ENCODE assay signal across 16 cellular contexts in genomic region chr10:110260746-110261477, GRCh38. TPM values are rescaled to one million over a fixed set of nuclear protein-coding genes. Genes with fewer than 3 reads are reported as not detected.
DNase-seq lines count a peak whose midpoint lies in the region; TF ChIP-seq lines count a peak whose summit lies in the region.
"Had no signal": no experiment of that assay in that cellular context is flagged by ENCODE, and none has a peak within 500 bp of the region (broad histone marks: within the 10 kb centered on the region; RNA-seq: fewer than 3 reads in every experiment).

No MANE protein-coding gene starts in this region.

- peak; percentile 44 for DNase-seq in NOMO-1 treated with DMSO at 0.1 percent for 48 hours (lab: John Stamatoyannopoulos, UW; ENCODE audit: unreplicated experiment)
- DNase-seq in NOMO-1 treated with dmso at 0.1 percent for 144 hours (lab: John Stamatoyannopoulos, UW; ENCODE audit: unreplicated experiment): no peak
- no peak for DNase-seq in dorsolateral prefrontal cortex
- DNase-seq in mesenchymal stem cell: peak; percentile 32
- DNase-seq in NK-92 treated with Interleukin-12 subunit alpha and Interleukin-12 subunit beta, amount 100 ng/mL, for 24 hours (lab: John Stamatoyannopoulos, UW): no peak
- DNase-seq in T-helper 2 cell treated with Interferon-gamma antibody and Interleukin-4, amounts not matched to agents 5 μg/mL and 100 μg/mL, for 36 hours (ENCODE audit: low spot score): no peak
- DNase-seq in activated T-cell treated with anti-CD3 and anti-CD28 coated beads, Interleukin-2, amount 50 U/mL, for 24 hours: no peak
- DNase-seq: activated CD4-positive, alpha-beta T cell treated with anti-CD3 and anti-CD28 coated beads for 1 hour; activated T-cell treated with anti-CD3 and anti-CD28 coated beads for 4 hours; endodermal cell; head of caudate nucleus; left cardiac atrium; NCI-H1092 treated with DMSO at 0.1 percent for 48 hours; NCI-H345; small intestine had no signal

- H3K4me3 Mint-ChIP-seq in T-helper 2 cell treated with Interferon-gamma antibody and Interleukin-4, amounts not matched to agents 5 μg/mL and 100 μg/mL, for 36 hours: no peak overlapping the region
- H3K4me3 Mint-ChIP-seq in activated T-cell treated with anti-CD3 and anti-CD28 coated beads, Interleukin-2, amount 50 U/mL, for 24 hours: no peak overlapping the region
- H3K4me3 Mint-ChIP-seq: endodermal cell had no signal

- intact Hi-C loops in dorsolateral prefrontal cortex (cut with DNase I): no loop called here

- H2BK15ac ChIP-seq in mesenchymal stem cell (ENCODE audit: low read depth, poor library complexity, severe bottlenecking): no peak overlapping the region

- no peak overlapping the region for H2AK5ac ChIP-seq in mesenchymal stem cell (ENCODE audit: low read length, severe bottlenecking)

- no peak overlapping the region for H3K27ac Mint-ChIP-seq in T-helper 2 cell treated with Interferon-gamma antibody and Interleukin-4, amounts not matched to agents 5 μg/mL and 100 μg/mL, for 36 hours
- H3K27ac Mint-ChIP-seq in activated T-cell treated with anti-CD3 and anti-CD28 coated beads, Interleukin-2, amount 50 U/mL, for 24 hours: no peak overlapping the region
- H3K27ac Mint-ChIP-seq: endodermal cell had no signal

- H3K79me1 ChIP-seq in mesenchymal stem cell (replicated peaks; ENCODE audit: low read length, poor library complexity, severe bottlenecking): no peaks in the 10 kb centered on the region

- H3K36me3 ChIP-seq in mesenchymal stem cell (ENCODE audit: control insufficient read depth in 1 of 2, insufficient read depth in 2 of 2, low read depth in 1 of 2, low read length in 2 of 2) (no peaks in the 10 kb centered on the region), urinary bladder (ENCODE audit: insufficient read depth) (no peaks in the 10 kb centered on the region)

- H3K27me3 Mint-ChIP-seq in T-helper 2 cell treated with Interferon-gamma antibody and Interleukin-4, amounts not matched to agents 5 μg/mL and 100 μg/mL, for 36 hours (ENCODE audit: low read depth): peaks cover 53% of the 10 kb centered on the region
- no peaks in the 10 kb centered on the region for H3K27me3 Mint-ChIP-seq in activated T-cell treated with anti-CD3 and anti-CD28 coated beads, Interleukin-2, amount 50 U/mL, for 24 hours

- H3K4ac ChIP-seq in mesenchymal stem cell (ENCODE audit: low read depth in 1 of 2, low read length in 2 of 2): no peak overlapping the region

- peaks cover under 1% of the 10 kb centered on the region for H3K36me3 Mint-ChIP-seq in T-helper 2 cell treated with Interferon-gamma antibody and Interleukin-4, amounts not matched to agents 5 μg/mL and 100 μg/mL, for 36 hours (ENCODE audit: low read depth)
- H3K36me3 Mint-ChIP-seq in activated T-cell treated with anti-CD3 and anti-CD28 coated beads, Interleukin-2, amount 50 U/mL, for 24 hours (ENCODE audit: low read depth): peaks cover 3% of the 10 kb centered on the region

- 80% methylated on average over 1 of the region's 1 CpG for WGBS in mesenchymal stem cell
- WGBS in urinary bladder: 53% methylated on average over 1 of the region's 1 CpG

- H4K8ac ChIP-seq in mesenchymal stem cell (ENCODE audit: low read length): no peak overlapping the region

- peak overlapping the region in 58 of 59 donors; percentile 1 to 99 (median 80) for H3K27ac ChIP-seq in dorsolateral prefrontal cortex
- H3K27ac ChIP-seq in mesenchymal stem cell (ENCODE audit: low read length, poor library complexity, severe bottlenecking): no peak overlapping the region
- H3K27ac ChIP-seq in urinary bladder (ENCODE audit: low read depth): peak overlapping the region; percentile 23

- H3K4me1 Mint-ChIP-seq in T-helper 2 cell treated with Interferon-gamma antibody and Interleukin-4, amounts not matched to agents 5 μg/mL and 100 μg/mL, for 36 hours (ENCODE audit: low read depth): no peaks in the 10 kb centered on the region
- H3K4me1 Mint-ChIP-seq in activated T-cell treated with anti-CD3 and anti-CD28 coated beads, Interleukin-2, amount 50 U/mL, for 24 hours (ENCODE audit: low read depth): peaks cover 2% of the 10 kb centered on the region

- no peak overlapping the region for H2BK5ac ChIP-seq in mesenchymal stem cell (ENCODE audit: low read depth, low read length, poor library complexity, severe bottlenecking)

- H3K14ac ChIP-seq in mesenchymal stem cell (ENCODE audit: low read length in 2 of 2): no peak overlapping the region

- TF ChIP-seq CTCF in dorsolateral prefrontal cortex (IDR thresholded peaks at IDR 0.05 in 54 of 56, conservative IDR thresholded peaks at IDR 0.05 in 2 of 56; ENCODE audit: low read depth in 1 of 56, partially characterized antibody in 56 of 56): no peak

- no peak overlapping the region for H3K4me2 ChIP-seq in mesenchymal stem cell (ENCODE audit: low read length, poor library complexity, severe bottlenecking)

- H3K9ac ChIP-seq in mesenchymal stem cell (ENCODE audit: low read length): no peak overlapping the region

- H3K27me3 ChIP-seq in dorsolateral prefrontal cortex: no peaks in the 10 kb centered on the region
- no peaks in the 10 kb centered on the region for H3K27me3 ChIP-seq in mesenchymal stem cell (ENCODE audit: control insufficient read depth in 1 of 2, insufficient read depth in 1 of 2, low read length in 2 of 2)

- H2BK12ac ChIP-seq in mesenchymal stem cell (ENCODE audit: low read length in 2 of 2): no peak overlapping the region

- H2BK120ac ChIP-seq in mesenchymal stem cell (ENCODE audit: low read depth, low read length): no peak overlapping the region

- peaks cover 2% of the 10 kb centered on the region for H3K9me3 Mint-ChIP-seq in T-helper 2 cell treated with Interferon-gamma antibody and Interleukin-4, amounts not matched to agents 5 μg/mL and 100 μg/mL, for 36 hours
- H3K9me3 Mint-ChIP-seq in activated T-cell treated with anti-CD3 and anti-CD28 coated beads, Interleukin-2, amount 50 U/mL, for 24 hours: peaks cover under 1% of the 10 kb centered on the region

- peaks cover 1% of the 10 kb centered on the region for H3K9me3 ChIP-seq in mesenchymal stem cell (ENCODE audit: control insufficient read depth, low read length)

- H3K4me3 ChIP-seq in dorsolateral prefrontal cortex (peak overlapping the region in 1 of 59 donors; percentile 7), mesenchymal stem cell (ENCODE audit: insufficient read depth in 1 of 2, low read depth in 1 of 2, low read length in 2 of 2) (no peak overlapping the region), urinary bladder (ENCODE audit: low read depth, low read length) (no peak overlapping the region)

- H3K4me1 ChIP-seq in mesenchymal stem cell (ENCODE audit: control insufficient read depth, insufficient read depth, low read depth, low read length) (no peaks in the 10 kb centered on the region), urinary bladder (ENCODE audit: insufficient read depth) (no peaks in the 10 kb centered on the region)

- H3K23ac ChIP-seq in mesenchymal stem cell (ENCODE audit: low read length in 2 of 2): no peak overlapping the region

- no peak overlapping the region for H4K91ac ChIP-seq in mesenchymal stem cell (ENCODE audit: low read length)

- H3K18ac ChIP-seq in mesenchymal stem cell (ENCODE audit: low read depth in 1 of 2, low read length in 2 of 2): no peak overlapping the region

- H2AFZ ChIP-seq in mesenchymal stem cell (ENCODE audit: low read depth, low read length): no peak overlapping the region

RNA-seq across cellular contexts. Expression of gene SMNDC1, which starts 43.8 kb away (rescaled TPM):
- total RNA-seq in dorsolateral prefrontal cortex (10 to 100 TPM; 17.1 to 34.9 (median 25.4) TPM), urinary bladder (21.5 TPM)
- polyA plus RNA-seq in mesenchymal stem cell (2013, experiment 1 of 2): 27.4 TPM
- 26.1 TPM for polyA plus RNA-seq in mesenchymal stem cell (2013, experiment 2 of 2)
- polyA plus RNA-seq in urinary bladder: 17.0 TPM

RNA-seq across cellular contexts. Expression of gene MXI1, which starts 53.5 kb away (rescaled TPM):
- total RNA-seq in dorsolateral prefrontal cortex (100 to 1,000 TPM in 65 of 120 experiments, 10 to 100 TPM in 55; 66.2 to 188 (median 104) TPM), urinary bladder (30.7 TPM)
- 7.8 TPM for polyA plus RNA-seq in mesenchymal stem cell (2013, experiment 1 of 2)
- polyA plus RNA-seq in mesenchymal stem cell (2013, experiment 2 of 2): 8.3 TPM
- 51.6 TPM for polyA plus RNA-seq in urinary bladder

Comparison
In these comparisons a context has a peak if more than half of its experiments do, and no peak if none do; other contexts are left out.
1. DNase-seq: peak in NOMO-1 treated with DMSO at 0.1 percent for 48 hours (single experiment) and mesenchymal stem cell (single experiment); none in NOMO-1 treated with dmso at 0.1 percent for 144 hours (single experiment), dorsolateral prefrontal cortex (0 of 10), NK-92 treated with Interleukin-12 subunit alpha and Interleukin-12 subunit beta, amount 100 ng/mL, for 24 hours (single experiment), T-helper 2 cell treated with Interferon-gamma antibody and Interleukin-4, amounts not matched to agents 5 μg/mL and 100 μg/mL, for 36 hours (single experiment) and activated T-cell treated with anti-CD3 and anti-CD28 coated beads, Interleukin-2, amount 50 U/mL, for 24 hours (single experiment).